Comparison of ENCODE assay signal across 1 cellular context in the genomic region with DNA sequence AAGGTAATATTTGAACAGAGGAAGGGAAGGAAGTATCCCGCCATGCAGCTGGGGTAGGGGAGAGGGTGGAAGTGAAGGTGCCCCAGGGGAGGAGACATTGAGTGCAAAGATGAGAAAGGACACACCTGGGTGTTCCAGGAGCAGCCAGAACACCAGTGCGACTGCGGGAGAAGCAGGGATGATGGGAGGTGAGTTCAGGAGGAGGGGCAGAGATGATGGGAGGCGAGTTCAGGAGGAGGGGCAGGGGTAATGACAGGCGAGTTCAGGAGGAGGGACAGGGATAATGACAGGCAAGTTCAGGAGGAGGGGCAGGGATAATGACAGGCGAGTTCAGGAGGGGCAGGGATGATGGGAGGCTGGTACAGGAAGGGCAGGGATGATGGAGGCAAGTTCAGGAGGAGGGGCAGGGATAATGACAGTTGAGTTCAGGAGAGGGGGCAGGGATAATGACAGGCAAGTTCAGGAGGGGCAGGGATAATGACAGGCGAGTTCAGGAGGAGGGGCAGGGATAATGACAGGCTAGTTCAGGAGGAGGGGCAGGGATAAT.
TF ChIP-seq lines count a peak whose summit lies in the region.

No MANE protein-coding gene starts in this region.

TF ChIP-seq in GM23338, 12 proteins besides CTCF, POLR2A, EP300 and RAD21 (continued from another document):
- TF ChIP-seq ZNF462 (CRISPR knock-in tag; IDR thresholded peaks at IDR 0.05) (no peak), EZH2 (IDR thresholded peaks at IDR 0.05; ENCODE audit: low read depth, unreplicated experiment) (no peak), JUNB (IDR thresholded peaks at IDR 0.05; ENCODE audit: unreplicated experiment) (no peak), ZNF114 (CRISPR knock-in tag; IDR thresholded peaks at IDR 0.05) (no peak), NANOG (IDR thresholded peaks at IDR 0.05; ENCODE audit: borderline replicate concordance) (no peak)
- TF ChIP-seq, protein P1, sequence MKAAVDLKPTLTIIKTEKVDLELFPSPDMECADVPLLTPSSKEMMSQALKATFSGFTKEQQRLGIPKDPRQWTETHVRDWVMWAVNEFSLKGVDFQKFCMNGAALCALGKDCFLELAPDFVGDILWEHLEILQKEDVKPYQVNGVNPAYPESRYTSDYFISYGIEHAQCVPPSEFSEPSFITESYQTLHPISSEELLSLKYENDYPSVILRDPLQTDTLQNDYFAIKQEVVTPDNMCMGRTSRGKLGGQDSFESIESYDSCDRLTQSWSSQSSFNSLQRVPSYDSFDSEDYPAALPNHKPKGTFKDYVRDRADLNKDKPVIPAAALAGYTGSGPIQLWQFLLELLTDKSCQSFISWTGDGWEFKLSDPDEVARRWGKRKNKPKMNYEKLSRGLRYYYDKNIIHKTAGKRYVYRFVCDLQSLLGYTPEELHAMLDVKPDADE (IDR thresholded peaks at IDR 0.05), result no peak
TF ChIP-seq in GM23338: peak in this region for 0.
